25 cellular contexts compared by ENCODE assay signal in genomic region chr16:66170989-66171388, GRCh38.
"Had no signal": no experiment of that assay in that cellular context is flagged by ENCODE, and none has a peak within 500 bp of the region (broad histone marks: within the 10 kb centered on the region; RNA-seq: fewer than 3 reads in every experiment).

No MANE protein-coding gene starts in this region.

- H3K36me3 ChIP-seq: colonic mucosa, esophagus squamous epithelium, gastrocnemius medialis, heart right ventricle, left lung, lower lobe of right lung had no signal

- DNase-seq: colonic mucosa; dermis blood vessel endothelial cell; dorsolateral prefrontal cortex; effector CD4-positive, alpha-beta T cell; effector memory CD4-positive, alpha-beta T cell; erythroblast; esophagus squamous epithelium; foreskin fibroblast; foreskin melanocyte; gastrocnemius medialis; glutamatergic neuron; head of caudate nucleus; heart right ventricle; hippocampal formation; left cardiac atrium; left lung; left ventricle myocardium superior; lower lobe of right lung; mesendoderm; mucosa of descending colon had no signal

- H3K36me3 Mint-ChIP-seq: mesothelial cell of epicardium had no signal

- H3K4me1 ChIP-seq: colonic mucosa, esophagus squamous epithelium, gastrocnemius medialis, heart right ventricle, lower lobe of right lung had no signal

- H3K4me3 Mint-ChIP-seq: mesothelial cell of epicardium had no signal

- H3K27ac ChIP-seq: colonic mucosa, dorsolateral prefrontal cortex, epithelial cell of prostate, esophagus squamous epithelium, gastrocnemius medialis, heart right ventricle, left lung, lower lobe of right lung had no signal

- H3K27me3 ChIP-seq: colonic mucosa, esophagus squamous epithelium, gastrocnemius medialis, heart right ventricle, left lung had no signal

- H3K4me3 ChIP-seq: colonic mucosa, dorsolateral prefrontal cortex, esophagus squamous epithelium, gastrocnemius medialis, heart right ventricle, left lung, lower lobe of right lung, mucosa of descending colon had no signal

- H3K9me3 ChIP-seq: colonic mucosa, esophagus squamous epithelium, gastrocnemius medialis, left lung, lower lobe of right lung, mucosa of descending colon had no signal

- H3K27ac Mint-ChIP-seq: mesothelial cell of epicardium had no signal

- FAIRE-seq: endometrium, islet of Langerhans, keratinocyte had no signal
